18 cellular contexts compared by ENCODE assay signal in the genomic region with DNA sequence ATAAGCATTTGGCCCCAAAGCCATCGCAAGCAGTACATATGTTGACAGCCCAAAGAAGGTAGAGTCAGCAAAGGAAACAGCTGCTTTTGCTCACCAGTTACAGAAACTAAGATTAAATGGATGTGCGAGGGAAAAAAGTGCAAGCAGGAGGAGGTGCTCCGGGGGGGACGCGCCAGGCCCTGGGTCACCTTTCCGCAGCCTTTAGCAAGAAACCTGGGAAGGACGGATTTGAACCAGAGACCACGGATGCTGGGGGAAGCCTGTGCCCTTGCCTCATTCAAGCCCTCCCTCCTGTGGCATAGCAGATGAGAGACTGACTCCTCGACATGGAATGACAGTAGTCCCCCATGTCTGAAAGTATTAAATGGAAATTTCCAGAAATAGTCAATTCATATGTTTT.
A peak's percentile ranks its signal among the peaks of the same experiment; 100 is the strongest.
DNase-seq lines count a peak whose midpoint lies in the region; ATAC-seq lines count a peak whose summit lies in the region.
"Had no signal": no experiment of that assay in that cellular context is flagged by ENCODE, and none has a peak within 500 bp of the region (broad histone marks: within the 10 kb centered on the region; RNA-seq: fewer than 3 reads in every experiment).

No MANE protein-coding gene starts in this region.

- peak overlapping the region; percentile 99 for H3K27ac ChIP-seq in substantia nigra (ENCODE audit: low read depth, low read length, poor library complexity, severe bottlenecking)
- H3K27ac ChIP-seq: 22Rv1; A549; BLaER1 treated with 17β-estradiol and CSF1 and Interleukin-3, amounts not matched to agents 10 nM and 100 nM; C4-2B had no signal

- intact Hi-C loops in Right ventricle myocardium inferior (cut with DNase I) (no loop called here), left ventricle myocardium superior (cut with micrococcal nuclease) (no loop called here), posterior vena cava (cut with DNase I) (no loop called here)

- ATAC-seq in Right ventricle myocardium inferior (no peak), left ventricle myocardium superior (no peak), GM19455 (IDR thresholded peaks at IDR 0.05; ENCODE audit: unreplicated experiment) (no peak)
- ATAC-seq: A549; CD8-positive, alpha-beta T cell had no signal

- DNase-seq in Right ventricle myocardium inferior (ENCODE audit: missing footprints) (peak; percentile 65), left ventricle myocardium superior (no peak), left kidney (ENCODE audit: low read depth, low spot score) (peak; percentile 14), substantia nigra (lab: John Stamatoyannopoulos, UW) (no peak), globus pallidus (ENCODE audit: low spot score) (no peak), posterior vena cava (ENCODE audit: low spot score) (no peak)
- DNase-seq: AML-193; Caco-2; Calu3; CD4-positive, alpha-beta T cell; CD8-positive, alpha-beta T cell; DMS79 treated with DMSO at 0.1 percent for 48 hours; GF-D8 had no signal

Comparison
In these comparisons a context has a peak if more than half of its experiments do, and no peak if none do; other contexts are left out.
1. DNase-seq: peak in Right ventricle myocardium inferior (single experiment) and left kidney (single experiment); none in left ventricle myocardium superior (single experiment), substantia nigra (0 of 49), globus pallidus (single experiment) and posterior vena cava (single experiment).